Comparison of ENCODE assay signal across 25 cellular contexts in genomic region chr5:160039810-160040470, GRCh38. TPM values are rescaled to one million over a fixed set of nuclear protein-coding genes. Genes with fewer than 3 reads are reported as not detected.
DNase-seq lines count a peak whose midpoint lies in the region; ATAC-seq, FAIRE-seq and TF ChIP-seq lines count a peak whose summit lies in the region.
"Had no signal": no experiment of that assay in that cellular context is flagged by ENCODE, and none has a peak within 500 bp of the region (broad histone marks: within the 10 kb centered on the region; RNA-seq: fewer than 3 reads in every experiment).

No MANE protein-coding gene starts in this region.

- no peaks in the 10 kb centered on the region; a peak in 3 of 4 replicates for H3K79me1 ChIP-seq in IMR-90 (ENCODE audit: low read depth in 1 of 2, low read length in 2 of 2)

- H4K8ac ChIP-seq in IMR-90 (ENCODE audit: low read depth in 2 of 2, low read length in 2 of 2) = no peak overlapping the region

- H3K9ac ChIP-seq in IMR-90 (ENCODE audit: low read depth, low read length) (no peak overlapping the region), K562 (ENCODE audit: insufficient read depth in 1 of 2, low read depth in 2 of 2, low read length in 2 of 2) (no peak overlapping the region)

- no peak overlapping the region for H2AK5ac ChIP-seq in IMR-90 (ENCODE audit: low read depth, low read length)

- H3K14ac ChIP-seq in IMR-90 (replicated peaks; ENCODE audit: low read depth, low read length) = no peak overlapping the region

- no peak overlapping the region for H2BK120ac ChIP-seq in IMR-90 (ENCODE audit: low read depth, low read length)

- WGBS in A549 (ENCODE audit: missing lambda C conversion rate) = 46% methylated on average over 2 of the region's 2 CpGs
- no CpG with 5 or more reads among the region's 2 CpGs for WGBS in IMR-90 (ENCODE audit: extremely low coverage in 2 of 2, insufficient read length in 1 of 2), 2 experiments
- WGBS in K562 (ENCODE audit: insufficient coverage, low coverage, missing lambda C conversion rate) = 50% methylated on average over 2 of the region's 2 CpGs
- WGBS in gastroesophageal sphincter (ENCODE audit: low coverage in 1 of 2), 2 donors = 83 to 88% methylated on average over 2 of the region's 2 CpGs

- H2AFZ ChIP-seq in IMR-90 (replicated peaks; ENCODE audit: low read length, poor library complexity) (no peak overlapping the region), K562 (ENCODE audit: low read depth, low read length) (no peak overlapping the region)

- H2BK15ac ChIP-seq in IMR-90 (ENCODE audit: low read depth, low read length) = no peak overlapping the region

- H4K20me1 ChIP-seq in IMR-90 (ENCODE audit: insufficient read depth, low read length) (no peaks in the 10 kb centered on the region), K562 (replicated peaks; ENCODE audit: control insufficient read depth, insufficient read depth, low read length) (no peaks in the 10 kb centered on the region)

- H3K9me1 ChIP-seq in IMR-90 (ENCODE audit: insufficient read depth, low read length) (no peaks in the 10 kb centered on the region), K562 (ENCODE audit: control insufficient read depth, insufficient read depth, low read length) (no peaks in the 10 kb centered on the region)

- H3K4me1 ChIP-seq in A549 (peaks cover 6% of the 10 kb centered on the region; the same call in 1 of the 3 replicates), IMR-90 (ENCODE audit: control insufficient read depth, insufficient read depth, low read length) (no peaks in the 10 kb centered on the region), K562 (replicated peaks in 1 of 2; ENCODE audit: control insufficient read depth in 2 of 2, insufficient read depth in 2 of 2, low read length in 2 of 2) (no peaks in the 10 kb centered on the region), gastroesophageal sphincter (peaks cover 0 to 16% (median 0%) of the 10 kb centered on the region in 3 donors)
- H3K4me1 ChIP-seq: pancreas had no signal

- no peak overlapping the region for H2AK9ac ChIP-seq in IMR-90 (replicated peaks; ENCODE audit: low read depth, low read length, poor library complexity)

- H3K27ac ChIP-seq in A549 = no peak overlapping the region
- no peak overlapping the region for H3K27ac ChIP-seq in IMR-90 (ENCODE audit: insufficient read depth, low read length)
- H3K27ac ChIP-seq in K562 (ENCODE audit: extremely low read depth, low read depth, low read length) = no peak overlapping the region
- no peak overlapping the region for H3K27ac ChIP-seq in gastroesophageal sphincter
- H3K27ac ChIP-seq: dorsolateral prefrontal cortex, heart right ventricle, pancreas had no signal

- CTCF ChIA-PET in A549 (lab: Yijun Ruan, JAX) (interaction anchor here (0.6 to 3.4 kb wide), 4 partner anchors 16 to 765 kb away, joined by 3 to 16 read pairs (median 5); no protein-coding TSS in a partner anchor), IMR-90 (lab: Yijun Ruan, JAX) (interaction anchor here (0.6 kb wide), 2 partner anchors 19 to 74 kb away, joined by 3 to 6 read pairs; no protein-coding TSS in a partner anchor), K562 (lab: Yijun Ruan, JAX; ENCODE audit: low intra/inter-chr PET ratio) (no interaction called here)

- H3K9me3 ChIP-seq in A549 = no peaks in the 10 kb centered on the region
- H3K9me3 ChIP-seq in IMR-90 (ENCODE audit: control insufficient read depth, insufficient read depth, low read length) = no peaks in the 10 kb centered on the region
- H3K9me3 ChIP-seq in K562 (replicated peaks; ENCODE audit: control insufficient read depth, insufficient read depth, low read depth, low read length) = no peaks in the 10 kb centered on the region
- H3K9me3 ChIP-seq in gastroesophageal sphincter = no peaks in the 10 kb centered on the region
- H3K9me3 ChIP-seq: heart right ventricle, pancreas had no signal

- TF ChIP-seq EP300 in A549 (IDR thresholded peaks at IDR 0.05) = no peak
- TF ChIP-seq EP300 in K562 (IDR thresholded peaks at IDR 0.05; ENCODE audit: low read length) = no peak
- no peak for TF ChIP-seq EP300 in gastroesophageal sphincter (IDR thresholded peaks at IDR 0.05)

- H3K18ac ChIP-seq in IMR-90 (ENCODE audit: low read depth, low read length) = no peak overlapping the region

- H2BK5ac ChIP-seq in IMR-90 (ENCODE audit: low read depth, low read length, poor library complexity, severe bottlenecking) = no peak overlapping the region

- in situ Hi-C loops in IMR-90 (cut with MboI; ENCODE audit: low sequenced_read_pairs) = no loop called here
- in situ Hi-C loops in K562 (cut with MboI) = no loop called here

- no peak overlapping the region for H4K91ac ChIP-seq in IMR-90 (ENCODE audit: insufficient read depth, low read depth, low read length)

- no peaks in the 10 kb centered on the region for H3K27me3 ChIP-seq in IMR-90 (ENCODE audit: control insufficient read depth, insufficient read depth, low read length)
- H3K27me3 ChIP-seq in K562 (ENCODE audit: control insufficient read depth in 2 of 2, insufficient read depth in 2 of 2, low read length in 2 of 2) = no peaks in the 10 kb centered on the region
- H3K27me3 ChIP-seq in gastroesophageal sphincter = no peaks in the 10 kb centered on the region
- H3K27me3 ChIP-seq: dorsolateral prefrontal cortex, heart right ventricle, pancreas had no signal

- dilution Hi-C loops in IMR-90 (cut with HindIII; ENCODE audit: low sequenced_read_pairs, unreplicated experiment) = no loop called here

- no peak for TF ChIP-seq CTCF in A549 (IDR thresholded peaks at IDR 0.05)
- no peak for TF ChIP-seq CTCF in IMR-90 (conservative IDR thresholded peaks at IDR 0.05; ENCODE audit: low read depth, low read length)
- no peak for TF ChIP-seq CTCF in K562 (IDR thresholded peaks at IDR 0.05 in 2 of 3, conservative IDR thresholded peaks at IDR 0.05 in 1 of 3; ENCODE audit: insufficient read depth in 2 of 3, low read depth in 1 of 3, low read length in 3 of 3)
- TF ChIP-seq CTCF in fibroblast of villous mesenchyme (IDR thresholded peaks at IDR 0.05; ENCODE audit: insufficient read depth, low read depth, low read length) = no peak
- TF ChIP-seq CTCF in gastroesophageal sphincter (IDR thresholded peaks at IDR 0.05) = no peak

- FAIRE-seq in A549 (lab: Jason Lieb, UNC) (no peak), K562 (lab: Jason Lieb, UNC) (no peak)
- FAIRE-seq: G401.6, GM19239, pancreas had no signal

- H3K36me3 ChIP-seq in IMR-90 (ENCODE audit: control insufficient read depth, insufficient read depth, low read length) (peaks cover 15% of the 10 kb centered on the region), K562 (ENCODE audit: control insufficient read depth, insufficient read depth, low read length) (peaks cover 61% of the 10 kb centered on the region), gastroesophageal sphincter (peaks cover 0 to 99% of the 10 kb centered on the region in 2 donors)

- no peak for DNase-seq in A549 (ENCODE audit: low read depth in 1 of 2, low spot score in 1 of 2)
- DNase-seq in IMR-90 = peak; percentile 72
- no peak for DNase-seq in K562 (ENCODE audit: extremely low read depth in 1 of 4, low spot score in 3 of 4)
- DNase-seq in fibroblast of villous mesenchyme (ENCODE audit: low read depth) = peak; percentile 64
- no peak for DNase-seq in left cardiac atrium
- no peak for DNase-seq in NCI-H187 (lab: John Stamatoyannopoulos, UW)
- DNase-seq: activated CD4-positive, alpha-beta T cell treated with anti-CD3 and anti-CD28 coated beads for 36 hours; activated CD8-positive, alpha-beta T cell treated with anti-CD3 and anti-CD28 coated beads, Interleukin-2, amount 10 ng/mL, durations not matched to agents 7 days and 5 days; aorta; CD8-positive, alpha-beta T cell; central memory CD4-positive, alpha-beta T cell; dorsolateral prefrontal cortex; heart right ventricle; mammary epithelial cell; NCI-H1105; NCI-H2029; NCI-H226; NCI-H774; pancreas; stimulated activated CD4-positive, alpha-beta T cell treated with anti-CD3 and anti-CD28 coated beads, Interleukin-2, amount 100 ng/mL, for 48 hours had no signal

- no peak overlapping the region for H3K56ac ChIP-seq in IMR-90 (ENCODE audit: extremely low read depth, insufficient read depth, low read length)

- H3K23ac ChIP-seq in IMR-90 (ENCODE audit: low read depth, low read length) = no peak overlapping the region

- TF ChIP-seq POLR2A in A549 (IDR thresholded peaks at IDR 0.05; ENCODE audit: low read length) (no peak), IMR-90 (IDR thresholded peaks at IDR 0.05; ENCODE audit: low read depth, low read length) (no peak), K562 (conservative IDR thresholded peaks at IDR 0.05) (no peak), gastroesophageal sphincter (IDR thresholded peaks at IDR 0.05) (no peak)

- POLR2A ChIA-PET in A549 (lab: Yijun Ruan, JAX) = no interaction called here
- POLR2A ChIA-PET in IMR-90 (lab: Charles Lee; ENCODE audit: unreplicated experiment) = no interaction called here
- POLR2A ChIA-PET in K562 (lab: Yijun Ruan, JAX) = interaction anchor here (0.6 to 1.1 kb wide), 3 partner anchors 9 to 187 kb away, joined by 3 to 4 read pairs (median 3); no protein-coding TSS in a partner anchor

- no peak overlapping the region for H3K4me3 ChIP-seq in A549
- H3K4me3 ChIP-seq in IMR-90 (ENCODE audit: insufficient read depth, low read depth, low read length) = no peak overlapping the region
- no peak overlapping the region for H3K4me3 ChIP-seq in K562
- H3K4me3 ChIP-seq in fibroblast of villous mesenchyme (ENCODE audit: low read depth, low read length) = no peak overlapping the region
- H3K4me3 ChIP-seq in gastroesophageal sphincter = no peak overlapping the region
- H3K4me3 ChIP-seq: dorsolateral prefrontal cortex, heart right ventricle, pancreas had no signal

- BruUV-seq in IMR-90 (replicated peaks; lab: Mats Ljungman, UMichigan) (no TSS peak), K562 (replicated peaks; lab: Mats Ljungman, UMichigan) (no TSS peak)

- no peak overlapping the region for H4K5ac ChIP-seq in IMR-90 (ENCODE audit: low read depth, low read length)

- no peaks in the 10 kb centered on the region for H3K79me2 ChIP-seq in K562 (ENCODE audit: control insufficient read depth, insufficient read depth, low read length)

- H3K4me2 ChIP-seq in A549 (no peak overlapping the region), IMR-90 (ENCODE audit: low read depth, low read length) (no peak overlapping the region), K562 (ENCODE audit: insufficient read depth, low read length) (no peak overlapping the region)

- TF ChIP-seq RAD21 in A549 (conservative IDR thresholded peaks at IDR 0.05 in 1 of 2, IDR thresholded peaks at IDR 0.05 in 1 of 2) = no peak
- TF ChIP-seq RAD21 in IMR-90 (IDR thresholded peaks at IDR 0.05; ENCODE audit: low read length) = no peak
- TF ChIP-seq RAD21 in K562 (CRISPR knock-in tag; conservative IDR thresholded peaks at IDR 0.05 in 1 of 2, IDR thresholded peaks at IDR 0.05 in 1 of 2) = no peak

- no peak for ATAC-seq in A549
- peak; percentile 75 for ATAC-seq in IMR-90 (ENCODE audit: low read depth)
- ATAC-seq in K562 = no peak
- no peak for ATAC-seq in left cardiac atrium
- no peak for ATAC-seq in GM18517 (IDR thresholded peaks at IDR 0.05; ENCODE audit: unreplicated experiment)
- no peak for ATAC-seq in gastroesophageal sphincter
- ATAC-seq: activated CD4-positive, alpha-beta T cell treated with anti-CD3 and anti-CD28 coated beads for 36 hours; activated CD8-positive, alpha-beta T cell treated with anti-CD3 and anti-CD28 coated beads, Interleukin-2, amount 10 ng/mL, durations not matched to agents 7 days and 5 days; activated naive CD4-positive, alpha-beta T cell treated with anti-CD3 and anti-CD28 coated beads, Interleukin-2, amount 50 U/mL, for 72 hours; CD8-positive, alpha-beta T cell; heart right ventricle; pancreas had no signal

- no peak overlapping the region for H3K4ac ChIP-seq in IMR-90 (ENCODE audit: low read depth, low read length)

- intact Hi-C loops in IMR-90 (cut with micrococcal nuclease) (loop anchor here (5.0 kb wide), 1 partner anchor 37 kb away; no protein-coding TSS in a partner anchor), K562 (cut with micrococcal nuclease) (no loop called here), left cardiac atrium (cut with DNase I) (no loop called here)

- H2BK20ac ChIP-seq in IMR-90 (ENCODE audit: low read depth, low read length) = no peak overlapping the region

RNA-seq across cellular contexts. Expression of gene TTC1, which starts 31.0 kb away (rescaled TPM):
- 48.6 and 64.9 TPM in 2 replicates for polyA plus RNA-seq in A549 (2011; rRNA removed)
- polyA plus RNA-seq in A549 (2012; cell fraction: cytosol; rRNA removed) = 27.3 and 29.1 TPM in 2 replicates
- 10.4 and 19.2 TPM in 2 replicates for polyA plus RNA-seq in A549 (2012; cell fraction: nucleus; rRNA removed)
- polyA plus RNA-seq in A549 (2017; fragmentation: RNase III; extraction: RNeasy Plus Mini Kit Qiagen cat#74134 plus additional on column Dnase treatment) = 77.8 to 79.7 TPM (median 78.1 TPM) in 3 replicates
- 23.3 and 24.6 TPM in 2 replicates for polyA minus RNA-seq in A549 (2011; rRNA and poly(A)+ RNA removed)
- total RNA-seq in IMR-90 (2012; rRNA removed) = 23.1 and 46.9 TPM in 2 replicates
- polyA plus RNA-seq in IMR-90 (2012; rRNA removed) = 36.0 and 41.1 TPM in 2 replicates
- 6.2 and 23.5 TPM in 2 replicates for polyA plus RNA-seq in IMR-90 (2012; cell fraction: cytosol; rRNA removed)
- polyA plus RNA-seq in IMR-90 (2012; cell fraction: nucleus; rRNA removed; ENCODE audit: low replicate concordance) = 2.0 and 11.3 TPM in 2 replicates
- 13.2 and 19.2 TPM in 2 replicates for total RNA-seq in K562 (2011; cell fraction: chromatin; rRNA removed; ENCODE audit: low replicate concordance)
- total RNA-seq in K562 (2011; cell fraction: nucleolus; rRNA removed) = 6.5 and 9.9 TPM in 2 replicates
- total RNA-seq in K562 (2011; cell fraction: nucleoplasm; rRNA removed) = 12.8 and 15.0 TPM in 2 replicates
- 60.5 and 66.3 TPM in 2 replicates for total RNA-seq in K562 (2014; rRNA removed)
- total RNA-seq in K562 (2014; rRNA removed; fragmentation: Illumina TruSeq; extraction: Trizol) = 83.0 and 97.2 TPM in 2 replicates
- total RNA-seq in K562 (2015; rRNA removed; fragmentation: Illumina TruSeq; extraction: Trizol) = 78.8 and 87.7 TPM in 2 replicates
- total RNA-seq in K562 (2021) = 52.6 and 55.0 TPM in 2 replicates
- polyA plus RNA-seq in K562 (2011; rRNA removed) = 35.3 and 51.9 TPM in 2 replicates
- polyA plus RNA-seq in K562 (2011; cell fraction: cytosol; rRNA removed) = 27.0 and 34.0 TPM in 2 replicates
- 9.7 and 12.5 TPM in 2 replicates for polyA plus RNA-seq in K562 (2011; cell fraction: nucleus; rRNA removed)
- 66.6 and 72.0 TPM in 2 replicates for polyA plus RNA-seq in K562 (2012)
- polyA plus RNA-seq in K562 (2014; fragmentation: Illumina TruSeq; extraction: Trizol) = 109 and 130 TPM in 2 replicates
- 100 to 1,000 TPM; 121 to 173 TPM for polyA plus RNA-seq in K562 (2014; fragmentation: Nextera tagmentation; extraction: Ambion mirVana)
- polyA plus RNA-seq in K562 (2014; rRNA removed) = 83.3 and 98.4 TPM in 2 replicates
- 47.9 and 51.0 TPM in 2 replicates for polyA minus RNA-seq in K562 (2011; rRNA and poly(A)+ RNA removed)
- 15.5 and 16.9 TPM in 2 replicates for polyA minus RNA-seq in K562 (2011; cell fraction: cytosol; rRNA and poly(A)+ RNA removed)
- polyA minus RNA-seq in K562 (2011; cell fraction: nucleus; rRNA and poly(A)+ RNA removed) = 5.8 and 10.2 TPM in 2 replicates
- total RNA-seq in fibroblast of villous mesenchyme = 47.7 and 51.0 TPM in 2 replicates
- 10 to 100 TPM; 54.7 to 74.5 TPM for total RNA-seq in left cardiac atrium
- total RNA-seq in gastroesophageal sphincter = 10 to 100 TPM; 39.3 to 62.9 (median 58.9) TPM

Comparison
In these comparisons a context has a peak if more than half of its experiments do, and no peak if none do; other contexts are left out.
1. DNase-seq: peak in IMR-90 (single experiment) and fibroblast of villous mesenchyme (single experiment); none in A549 (0 of 2), K562 (0 of 4), left cardiac atrium (single experiment) and NCI-H187 (0 of 2).